In genomic region chr19:47226426-47227346, GRCh38 we compare ENCODE assay signal across 8 cellular contexts. TPM values are rescaled to one million over a fixed set of nuclear protein-coding genes. Genes with fewer than 3 reads are reported as not detected.
A peak's percentile ranks its signal among the peaks of the same experiment; 100 is the strongest.
DNase-seq lines count a peak whose midpoint lies in the region; ATAC-seq and TF ChIP-seq lines count a peak whose summit lies in the region.

No MANE protein-coding gene starts in this region.

- DNase-seq in amniotic epithelial cell (ENCODE audit: low read depth): peak; percentile 66
- peak; percentile 89 for DNase-seq in left ventricle myocardium inferior
- no peak for DNase-seq in progenitor cell of endocrine pancreas (ENCODE audit: low spot score, unreplicated experiment)
- DNase-seq in NCI-H1694 (lab: John Stamatoyannopoulos, UW): no peak

- peak overlapping the region; percentile 97 for H3K27ac Mint-ChIP-seq in progenitor cell of endocrine pancreas

- peak overlapping the region; percentile 88 for H3K9ac ChIP-seq in BLaER1

- H3K9me3 ChIP-seq in BLaER1: no peaks in the 10 kb centered on the region
- H3K9me3 ChIP-seq in left ventricle myocardium inferior (replicated peaks): no peaks in the 10 kb centered on the region

- peak; percentile 7 for ATAC-seq in HG03159 (IDR thresholded peaks at IDR 0.05; ENCODE audit: unreplicated experiment)

- peak; percentile 59 for TF ChIP-seq POLR2A in GM18526 (IDR thresholded peaks at IDR 0.05; ENCODE audit: extremely low read depth, insufficient read length)

- H3K36me3 ChIP-seq in BLaER1 (peaks cover 15% of the 10 kb centered on the region; the same call in 1 of the 2 replicates), left ventricle myocardium inferior (peaks cover 24% of the 10 kb centered on the region)

- H3K4me3 ChIP-seq in BLaER1 (peak overlapping the region; percentile 86), left ventricle myocardium inferior (peak overlapping the region; percentile 99)

- intact Hi-C loops in left ventricle myocardium inferior (cut with micrococcal nuclease): no loop called here

- peaks cover 33% of the 10 kb centered on the region for H4K20me1 ChIP-seq in BLaER1

- peak overlapping the region; percentile 99 for H3K4me2 ChIP-seq in BLaER1

- no peaks in the 10 kb centered on the region for H3K9me3 Mint-ChIP-seq in progenitor cell of endocrine pancreas (ENCODE audit: low read depth)

- H3K4me1 ChIP-seq in BLaER1 (peaks cover 53% of the 10 kb centered on the region), left ventricle myocardium inferior (peaks cover 56% of the 10 kb centered on the region)

- peaks cover 13% of the 10 kb centered on the region for H3K4me1 Mint-ChIP-seq in progenitor cell of endocrine pancreas (ENCODE audit: low read depth)

- H3K36me3 Mint-ChIP-seq in progenitor cell of endocrine pancreas (ENCODE audit: insufficient read depth): peaks cover 6% of the 10 kb centered on the region

- no peaks in the 10 kb centered on the region for H3K27me3 Mint-ChIP-seq in progenitor cell of endocrine pancreas

- peak; percentile 23 for TF ChIP-seq CTCF in left ventricle myocardium inferior (IDR thresholded peaks at IDR 0.05; ENCODE audit: borderline replicate concordance)
- TF ChIP-seq CTCF in progenitor cell of endocrine pancreas (IDR thresholded peaks at IDR 0.05; ENCODE audit: unreplicated experiment): no peak

- H3K27ac ChIP-seq in BLaER1 (peak overlapping the region; percentile 97), left ventricle myocardium inferior (replicated peaks) (peak overlapping the region; percentile 100)

- H3K4me3 Mint-ChIP-seq in progenitor cell of endocrine pancreas (ENCODE audit: low read depth): peak overlapping the region; percentile 71

- H3K27me3 ChIP-seq in BLaER1 (peaks cover 19% of the 10 kb centered on the region; the same call in 1 of the 2 replicates), left ventricle myocardium inferior (ENCODE audit: low read depth) (no peaks in the 10 kb centered on the region)

TF ChIP-seq in PFSK-1, 5 proteins besides CTCF, POLR2A, EP300 and RAD21:
- no peak for TF ChIP-seq SIN3A (IDR thresholded peaks at IDR 0.05; ENCODE audit: borderline replicate concordance, insufficient read depth, low read length)
- TF ChIP-seq FOXP2 (optimal IDR thresholded peaks at IDR 0.05; ENCODE audit: borderline replicate concordance, extremely low read depth, extremely low read length, insufficient read depth): peak; percentile 8
- peak; percentile 19 for TF ChIP-seq POLR2AphosphoS5 (IDR thresholded peaks at IDR 0.05; ENCODE audit: low read depth, low read length)
- no peak for TF ChIP-seq REST (IDR thresholded peaks at IDR 0.05; ENCODE audit: insufficient read depth in 1 of 2, low read depth in 2 of 2, low read length in 2 of 2)
- 0 out of 2 replicates have a peak, but pooled peaks have one; percentile 14 for TF ChIP-seq TAF1 (IDR thresholded peaks at IDR 0.05; ENCODE audit: borderline replicate concordance, insufficient read depth, low read length)

RNA-seq across cellular contexts. Expression of gene BBC3, which starts 4.3 kb away (rescaled TPM):
- polyA plus RNA-seq in PFSK-1 (2012; ENCODE audit: insufficient read length, low read depth): 21.6 TPM
- 3.9 TPM for total RNA-seq in left ventricle myocardium inferior
- total RNA-seq in progenitor cell of endocrine pancreas: 18.3 and 23.5 TPM in 2 replicates

RNA-seq across cellular contexts. Expression of gene CCDC9, which starts 29.6 kb away (rescaled TPM):
- polyA plus RNA-seq in PFSK-1 (2012; ENCODE audit: insufficient read length, low read depth): 42.1 TPM
- total RNA-seq in left ventricle myocardium inferior (21.6 TPM), progenitor cell of endocrine pancreas (34.4 and 36.1 TPM in 2 replicates)

RNA-seq across cellular contexts. Expression of gene INAFM1, which starts 48.0 kb away (rescaled TPM):
- polyA plus RNA-seq in PFSK-1 (2012; ENCODE audit: insufficient read length, low read depth): 68.0 TPM
- total RNA-seq in left ventricle myocardium inferior: 12.2 TPM
- total RNA-seq in progenitor cell of endocrine pancreas: 9.1 and 11.8 TPM in 2 replicates

Comparison
In these comparisons a context has a peak if more than half of its experiments do, and no peak if none do; other contexts are left out.
1. DNase-seq: peak in amniotic epithelial cell (single experiment) and left ventricle myocardium inferior (single experiment); none in progenitor cell of endocrine pancreas (single experiment) and NCI-H1694 (single experiment).